ENCODE assay signal across 8 cellular contexts in genomic region chr20:25237610-25238318, GRCh38. TPM values are rescaled to one million over a fixed set of nuclear protein-coding genes. Genes with fewer than 3 reads are reported as not detected.
DNase-seq lines count a peak whose midpoint lies in the region; ATAC-seq and TF ChIP-seq lines count a peak whose summit lies in the region.

No MANE protein-coding gene starts in this region.

- in situ Hi-C loops in brain microvascular endothelial cell (cut with HindIII; ENCODE audit: low pct_ligation_motif_present, low sequenced_read_pairs): no loop called here

- H3K27me3 Mint-ChIP-seq in CD14-positive monocyte (ENCODE audit: low read depth in 3 of 3): peaks cover 3 to 15% (median 15%) of the 10 kb centered on the region in 3 donors
- H3K27me3 Mint-ChIP-seq in stimulated activated naive B cell treated with anti-CD40 and anti-IgM and Interleukin-4, amounts not matched to agents 10 μg/mL and 1 μg/mL and 100 μg/mL, for 72 hours: peaks cover 30 to 51% of the 10 kb centered on the region in 2 donors

- intact Hi-C loops in CD14-positive monocyte (cut with micrococcal nuclease): loop anchor here in 1 of 2 donors (5.0 kb wide), 1 partner anchor 40 kb away; the partner anchor contains the start of gene ENTPD6

- H3K4me3 ChIP-seq in brain microvascular endothelial cell (ENCODE audit: low read depth, low read length): no peak overlapping the region

- TF ChIP-seq CTCF in CD14-positive monocyte (IDR thresholded peaks at IDR 0.05): no peak
- no peak for TF ChIP-seq CTCF in brain microvascular endothelial cell (IDR thresholded peaks at IDR 0.05; ENCODE audit: low read depth, low read length, missing control alignments)

- peak overlapping the region; percentile 79 to 93 (median 88) for H3K27ac Mint-ChIP-seq in CD14-positive monocyte
- no peak overlapping the region for H3K27ac Mint-ChIP-seq in stimulated activated naive B cell treated with anti-CD40 and anti-IgM and Interleukin-4, amounts not matched to agents 10 μg/mL and 1 μg/mL and 100 μg/mL, for 72 hours

- H3K27ac ChIP-seq in brain microvascular endothelial cell (peak overlapping the region; percentile 99), substantia nigra (ENCODE audit: low read depth, low read length, poor library complexity, severe bottlenecking) (no peak overlapping the region)

- peaks cover 0 to 4% of the 10 kb centered on the region in 2 donors for H3K36me3 Mint-ChIP-seq in CD14-positive monocyte
- no peaks in the 10 kb centered on the region for H3K36me3 Mint-ChIP-seq in stimulated activated naive B cell treated with anti-CD40 and anti-IgM and Interleukin-4, amounts not matched to agents 10 μg/mL and 1 μg/mL and 100 μg/mL, for 72 hours

- no peaks in the 10 kb centered on the region for H3K27me3 ChIP-seq in brain microvascular endothelial cell (replicated peaks)

- no peaks in the 10 kb centered on the region for H3K36me3 ChIP-seq in brain microvascular endothelial cell (replicated peaks)

- ATAC-seq in HG02763 (IDR thresholded peaks at IDR 0.05; ENCODE audit: unreplicated experiment) (peak; percentile 66), SK-N-SH treated with all-trans-retinoic acid at 6 μM for 48 hours (peak; percentile 94)
- peak; percentile 83 to 93 for ATAC-seq in stimulated activated naive B cell treated with anti-CD40 and anti-IgM and Interleukin-4, amounts not matched to agents 10 μg/mL and 1 μg/mL and 100 μg/mL, for 72 hours (replicated peaks)

- peak overlapping the region in 1 of 2 donors; percentile 50 for H3K4me3 Mint-ChIP-seq in CD14-positive monocyte
- no peak overlapping the region for H3K4me3 Mint-ChIP-seq in stimulated activated naive B cell treated with anti-CD40 and anti-IgM and Interleukin-4, amounts not matched to agents 10 μg/mL and 1 μg/mL and 100 μg/mL, for 72 hours

- DNase-seq in CD14-positive monocyte (ENCODE audit: low spot score): peak; percentile 91
- peak; percentile 99 for DNase-seq in brain microvascular endothelial cell
- DNase-seq in lung microvascular endothelial cell (ENCODE audit: low read depth in 2 of 2): peak; percentile 92 to 97
- peak; percentile 6 for DNase-seq in stimulated activated naive B cell treated with anti-CD40 and anti-IgM and Interleukin-4, amounts not matched to agents 10 μg/mL and 1 μg/mL and 100 μg/mL, for 72 hours
- DNase-seq in substantia nigra (lab: John Stamatoyannopoulos, UW): no peak
- DNase-seq in NCI-H510A treated with DMSO at 0.1 percent for 48 hours (lab: John Stamatoyannopoulos, UW): no peak

- peaks cover 0 to 3% (median 0%) of the 10 kb centered on the region in 7 donors for H3K9me3 Mint-ChIP-seq in CD14-positive monocyte
- no peaks in the 10 kb centered on the region for H3K9me3 Mint-ChIP-seq in stimulated activated naive B cell treated with anti-CD40 and anti-IgM and Interleukin-4, amounts not matched to agents 10 μg/mL and 1 μg/mL and 100 μg/mL, for 72 hours

- peaks cover 25% of the 10 kb centered on the region for H3K4me1 Mint-ChIP-seq in CD14-positive monocyte
- H3K4me1 Mint-ChIP-seq in stimulated activated naive B cell treated with anti-CD40 and anti-IgM and Interleukin-4, amounts not matched to agents 10 μg/mL and 1 μg/mL and 100 μg/mL, for 72 hours: peaks cover 6% of the 10 kb centered on the region in 2 donors

TF ChIP-seq in SK-N-SH treated with all-trans-retinoic acid at 6 μM for 48 hours, 23 proteins besides CTCF, POLR2A, EP300 and RAD21:
- TF ChIP-seq, protein P1, sequence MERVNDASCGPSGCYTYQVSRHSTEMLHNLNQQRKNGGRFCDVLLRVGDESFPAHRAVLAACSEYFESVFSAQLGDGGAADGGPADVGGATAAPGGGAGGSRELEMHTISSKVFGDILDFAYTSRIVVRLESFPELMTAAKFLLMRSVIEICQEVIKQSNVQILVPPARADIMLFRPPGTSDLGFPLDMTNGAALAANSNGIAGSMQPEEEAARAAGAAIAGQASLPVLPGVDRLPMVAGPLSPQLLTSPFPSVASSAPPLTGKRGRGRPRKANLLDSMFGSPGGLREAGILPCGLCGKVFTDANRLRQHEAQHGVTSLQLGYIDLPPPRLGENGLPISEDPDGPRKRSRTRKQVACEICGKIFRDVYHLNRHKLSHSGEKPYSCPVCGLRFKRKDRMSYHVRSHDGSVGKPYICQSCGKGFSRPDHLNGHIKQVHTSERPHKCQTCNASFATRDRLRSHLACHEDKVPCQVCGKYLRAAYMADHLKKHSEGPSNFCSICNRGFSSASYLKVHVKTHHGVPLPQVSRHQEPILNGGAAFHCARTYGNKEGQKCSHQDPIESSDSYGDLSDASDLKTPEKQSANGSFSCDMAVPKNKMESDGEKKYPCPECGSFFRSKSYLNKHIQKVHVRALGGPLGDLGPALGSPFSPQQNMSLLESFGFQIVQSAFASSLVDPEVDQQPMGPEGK (CRISPR knock-in tag; IDR thresholded peaks at IDR 0.05; ENCODE audit: borderline replicate concordance): 0 out of 2 replicates have a peak, but pooled peaks have one; percentile 25
- no peak for TF ChIP-seq CSDC2 (CRISPR knock-in tag; IDR thresholded peaks at IDR 0.05)

RNA-seq across cellular contexts. Expression of gene PYGB, which starts 10.1 kb away (rescaled TPM):
- 10 to 100 TPM; 26.7 to 33.2 TPM for polyA plus RNA-seq in CD14-positive monocyte
- 62.3 and 63.9 TPM in 2 replicates for total RNA-seq in lung microvascular endothelial cell

RNA-seq across cellular contexts. Expression of gene ENTPD6, which starts 42.3 kb away (rescaled TPM):
- polyA plus RNA-seq in CD14-positive monocyte: 10 to 100 TPM; 36.2 to 47.0 TPM
- total RNA-seq in lung microvascular endothelial cell: 29.9 and 51.4 TPM in 2 replicates

Comparison
In these comparisons a context has a peak if more than half of its experiments do, and no peak if none do; other contexts are left out.
1. DNase-seq: peak in CD14-positive monocyte (single experiment), brain microvascular endothelial cell (single experiment), lung microvascular endothelial cell (2 of 2) and stimulated activated naive B cell treated with anti-CD40 and anti-IgM and Interleukin-4, amounts not matched to agents 10 μg/mL and 1 μg/mL and 100 μg/mL, for 72 hours (single experiment); none in substantia nigra (0 of 49) and NCI-H510A treated with DMSO at 0.1 percent for 48 hours (single experiment).
2. Peak in every context shown above with its lines, with median percentiles within 50 percentile points of each other: ATAC-seq.